Comparison of ENCODE assay signal across 14 cellular contexts in the genomic region with DNA sequence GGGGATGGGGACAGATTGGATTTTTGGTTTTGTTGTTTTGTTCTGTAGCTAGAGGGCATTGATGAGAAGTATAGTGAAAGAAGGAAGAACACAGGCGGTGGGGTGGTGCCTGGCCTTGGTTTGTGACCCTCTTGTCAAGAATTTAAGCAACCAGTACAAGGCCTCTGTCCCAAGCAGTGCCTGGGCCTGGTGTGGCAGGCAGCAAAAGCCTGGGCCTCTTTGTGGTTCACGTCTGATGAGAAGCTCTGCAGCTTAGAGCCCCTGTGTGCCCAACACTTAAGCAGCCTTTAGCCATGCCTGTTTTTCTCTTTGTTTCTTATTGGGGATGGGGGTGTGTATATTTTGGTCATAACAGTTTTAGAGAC.
DNase-seq lines count a peak whose midpoint lies in the region; ATAC-seq and TF ChIP-seq lines count a peak whose summit lies in the region.
"Had no signal": no experiment of that assay in that cellular context is flagged by ENCODE, and none has a peak within 500 bp of the region (broad histone marks: within the 10 kb centered on the region; RNA-seq: fewer than 3 reads in every experiment).

No MANE protein-coding gene starts in this region.

- no peak for DNase-seq in activated naive CD4-positive, alpha-beta T cell treated with anti-CD3 and anti-CD28 coated beads for 36 hours
- no peak for DNase-seq in activated naive CD4-positive, alpha-beta T cell treated with Interleukin-2 at 50 U/mL for 16 hours
- no peak for DNase-seq in central memory CD8-positive, alpha-beta T cell (ENCODE audit: low spot score in 2 of 2)
- no peak for DNase-seq in RKO (ENCODE audit: low spot score)
- DNase-seq in NCI-H1694 (lab: John Stamatoyannopoulos, UW), result no peak
- DNase-seq in endodermal cell, result no peak
- DNase-seq: dorsolateral prefrontal cortex, hippocampal formation, KBM-7, naive B cell had no signal

- 89 to 92% methylated on average over 2 of the region's 2 CpGs for WGBS in endodermal cell (ENCODE audit: insufficient coverage in 1 of 2, insufficient read length in 1 of 2), 2 experiments

- peak overlapping the region; percentile 31 for H3K27ac ChIP-seq in KOPT-K1 (ENCODE audit: low read depth, low read length, poor library complexity, severe bottlenecking)
- no peak overlapping the region for H3K27ac ChIP-seq in endodermal cell (ENCODE audit: low read depth, low read length)
- H3K27ac ChIP-seq: HL-60 had no signal

- H3K9me3 ChIP-seq in KOPT-K1 (ENCODE audit: insufficient read depth, low read length, poor library complexity, severe bottlenecking) (no peaks in the 10 kb centered on the region), endodermal cell (ENCODE audit: control insufficient read depth, low read length) (no peaks in the 10 kb centered on the region)

- no peaks in the 10 kb centered on the region for H3K4me1 ChIP-seq in endodermal cell (ENCODE audit: control insufficient read depth, insufficient read depth, low read length)

- peaks cover 70% of the 10 kb centered on the region for H3K4me1 Mint-ChIP-seq in activated naive CD4-positive, alpha-beta T cell treated with anti-CD3 and anti-CD28 coated beads for 36 hours (ENCODE audit: low read depth)
- peaks cover 63% of the 10 kb centered on the region for H3K4me1 Mint-ChIP-seq in central memory CD8-positive, alpha-beta T cell
- peaks cover 31% of the 10 kb centered on the region for H3K4me1 Mint-ChIP-seq in stimulated activated memory B cell treated with anti-CD40 and anti-IgM and Interleukin-4, amounts not matched to agents 10 μg/mL and 1 μg/mL and 100 μg/mL, for 72 hours
- peaks cover under 1% of the 10 kb centered on the region for H3K4me1 Mint-ChIP-seq in endodermal cell

- no peak overlapping the region for H3K4me3 ChIP-seq in endodermal cell (ENCODE audit: low read length)
- H3K4me3 ChIP-seq: dorsolateral prefrontal cortex had no signal

- H3K9me3 Mint-ChIP-seq in activated naive CD4-positive, alpha-beta T cell treated with anti-CD3 and anti-CD28 coated beads for 36 hours, result no peaks in the 10 kb centered on the region
- H3K9me3 Mint-ChIP-seq in central memory CD8-positive, alpha-beta T cell, result no peaks in the 10 kb centered on the region
- no peaks in the 10 kb centered on the region for H3K9me3 Mint-ChIP-seq in stimulated activated memory B cell treated with anti-CD40 and anti-IgM and Interleukin-4, amounts not matched to agents 10 μg/mL and 1 μg/mL and 100 μg/mL, for 72 hours
- no peaks in the 10 kb centered on the region for H3K9me3 Mint-ChIP-seq in endodermal cell
- H3K9me3 Mint-ChIP-seq: brain, naive B cell had no signal

- no peak for TF ChIP-seq CTCF in endodermal cell (conservative IDR thresholded peaks at IDR 0.05)

- peaks cover 29% of the 10 kb centered on the region for H3K36me3 Mint-ChIP-seq in activated naive CD4-positive, alpha-beta T cell treated with anti-CD3 and anti-CD28 coated beads for 36 hours (ENCODE audit: low read depth)
- peaks cover 67% of the 10 kb centered on the region for H3K36me3 Mint-ChIP-seq in central memory CD8-positive, alpha-beta T cell (ENCODE audit: insufficient read depth)
- H3K36me3 Mint-ChIP-seq in stimulated activated memory B cell treated with anti-CD40 and anti-IgM and Interleukin-4, amounts not matched to agents 10 μg/mL and 1 μg/mL and 100 μg/mL, for 72 hours, result peaks cover 54% of the 10 kb centered on the region
- H3K36me3 Mint-ChIP-seq in endodermal cell (ENCODE audit: low read depth), result peaks cover 29% of the 10 kb centered on the region

- H3K4me3 Mint-ChIP-seq in activated naive CD4-positive, alpha-beta T cell treated with anti-CD3 and anti-CD28 coated beads for 36 hours, result no peak overlapping the region
- peak overlapping the region; percentile 50 for H3K4me3 Mint-ChIP-seq in central memory CD8-positive, alpha-beta T cell
- no peak overlapping the region for H3K4me3 Mint-ChIP-seq in stimulated activated memory B cell treated with anti-CD40 and anti-IgM and Interleukin-4, amounts not matched to agents 10 μg/mL and 1 μg/mL and 100 μg/mL, for 72 hours
- no peak overlapping the region for H3K4me3 Mint-ChIP-seq in endodermal cell
- H3K4me3 Mint-ChIP-seq: brain, naive B cell had no signal

- peak overlapping the region; percentile 85 for H3K27ac Mint-ChIP-seq in activated naive CD4-positive, alpha-beta T cell treated with anti-CD3 and anti-CD28 coated beads for 36 hours
- H3K27ac Mint-ChIP-seq in central memory CD8-positive, alpha-beta T cell (ENCODE audit: low read depth), result peak overlapping the region; percentile 97
- H3K27ac Mint-ChIP-seq in stimulated activated memory B cell treated with anti-CD40 and anti-IgM and Interleukin-4, amounts not matched to agents 10 μg/mL and 1 μg/mL and 100 μg/mL, for 72 hours, result peak overlapping the region; percentile 12
- H3K27ac Mint-ChIP-seq in endodermal cell, result no peak overlapping the region

- H3K9ac ChIP-seq in endodermal cell (ENCODE audit: extremely low read depth, low read length, poor library complexity, severe bottlenecking), result no peak overlapping the region

- CTCF ChIA-PET in activated naive CD4-positive, alpha-beta T cell treated with anti-CD3 and anti-CD28 coated beads for 36 hours (lab: Charles Lee), result no interaction called here

- intact Hi-C loops in activated naive CD4-positive, alpha-beta T cell treated with anti-CD3 and anti-CD28 coated beads for 36 hours (cut with micrococcal nuclease), result loop anchor here (1.0 kb wide), 1 partner anchor 17 kb away; no protein-coding TSS in a partner anchor

- no peak for ATAC-seq in central memory CD8-positive, alpha-beta T cell (replicated peaks; ENCODE audit: extremely low read depth, poor library complexity, severe bottlenecking)
- ATAC-seq in stimulated activated memory B cell treated with anti-CD40 and anti-IgM and Interleukin-4, amounts not matched to agents 10 μg/mL and 1 μg/mL and 100 μg/mL, for 72 hours, result no peak

- H3K36me3 ChIP-seq in KOPT-K1 (ENCODE audit: insufficient read depth, low read length) (peaks cover 76% of the 10 kb centered on the region), endodermal cell (ENCODE audit: control insufficient read depth, insufficient read depth, low read length) (peaks cover 47% of the 10 kb centered on the region)

- H3K27me3 ChIP-seq in endodermal cell (ENCODE audit: control insufficient read depth, insufficient read depth, low read length, poor library complexity, severe bottlenecking), result no peaks in the 10 kb centered on the region
- H3K27me3 ChIP-seq: dorsolateral prefrontal cortex had no signal

- H3K27me3 Mint-ChIP-seq in activated naive CD4-positive, alpha-beta T cell treated with anti-CD3 and anti-CD28 coated beads for 36 hours (ENCODE audit: low read depth), result no peaks in the 10 kb centered on the region
- no peaks in the 10 kb centered on the region for H3K27me3 Mint-ChIP-seq in central memory CD8-positive, alpha-beta T cell
- no peaks in the 10 kb centered on the region for H3K27me3 Mint-ChIP-seq in stimulated activated memory B cell treated with anti-CD40 and anti-IgM and Interleukin-4, amounts not matched to agents 10 μg/mL and 1 μg/mL and 100 μg/mL, for 72 hours
- no peaks in the 10 kb centered on the region for H3K27me3 Mint-ChIP-seq in endodermal cell (ENCODE audit: insufficient read depth)
- H3K27me3 Mint-ChIP-seq: brain, naive B cell had no signal
